ENCODE assay signal across 17 cellular contexts in the genomic region with DNA sequence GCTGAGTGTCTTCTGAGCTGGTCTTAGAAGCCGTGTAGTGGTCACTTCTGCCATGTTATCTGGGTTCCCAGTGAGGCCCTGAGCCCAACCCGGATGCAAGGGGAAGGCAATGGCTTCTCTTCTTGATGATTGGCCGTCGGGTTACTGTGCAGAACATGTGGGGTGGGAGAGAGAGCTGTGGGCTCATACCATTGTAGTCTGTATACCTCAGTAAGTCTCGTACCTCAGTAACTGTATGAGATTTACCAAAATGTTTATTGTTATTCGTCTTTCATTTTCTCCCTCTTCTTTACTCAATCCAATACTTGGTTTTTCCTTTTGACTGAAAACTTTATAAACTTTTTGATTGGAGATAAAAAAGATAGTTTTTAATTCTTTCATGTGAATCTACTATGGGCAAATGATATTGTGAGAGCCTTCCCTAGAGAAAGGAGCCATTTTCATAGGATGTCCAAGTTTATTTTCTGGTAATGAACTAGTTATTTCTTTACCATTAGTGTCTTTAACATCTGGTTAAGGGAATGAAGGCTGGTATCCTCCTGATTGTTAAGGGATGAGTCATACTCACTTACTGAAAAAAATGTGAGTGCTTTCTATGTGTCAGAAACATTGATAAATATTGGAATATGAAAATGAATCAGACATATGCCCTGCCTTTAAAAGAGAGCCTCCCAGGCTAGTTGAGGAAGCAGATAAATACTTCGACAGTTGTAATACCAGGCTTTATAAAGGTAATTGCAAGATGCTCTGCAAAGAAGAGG.
DNase-seq lines count a peak whose midpoint lies in the region; ATAC-seq, FAIRE-seq and TF ChIP-seq lines count a peak whose summit lies in the region.
"Had no signal": no experiment of that assay in that cellular context is flagged by ENCODE, and none has a peak within 500 bp of the region (broad histone marks: within the 10 kb centered on the region; RNA-seq: fewer than 3 reads in every experiment).

No MANE protein-coding gene starts in this region.

- H3K27ac ChIP-seq in astrocyte (ENCODE audit: low read depth, low read length): peak overlapping the region; percentile 22
- H3K27ac ChIP-seq: HL-60, ovary, SJCRH30 had no signal

- peak; percentile 34 for FAIRE-seq in astrocyte (lab: Jason Lieb, UNC)
- FAIRE-seq: G401.6 had no signal

- TF ChIP-seq CTCF in astrocyte (IDR thresholded peaks at IDR 0.05; ENCODE audit: insufficient read depth, low read depth, low read length) (no peak), fibroblast of villous mesenchyme (IDR thresholded peaks at IDR 0.05; ENCODE audit: insufficient read depth, low read depth, low read length) (no peak)

- peak; percentile 32 to 74 for ATAC-seq in activated T-cell treated with anti-CD3 and anti-CD28 coated beads, Interleukin-2, amount 50 U/mL, for 72 hours (replicated peaks in 1 of 2)
- no peak for ATAC-seq in Right ventricle myocardium inferior
- ATAC-seq: left colon had no signal

- H3K4me3 ChIP-seq in astrocyte (ENCODE audit: insufficient read depth, low read depth, low read length): no peak overlapping the region
- no peak overlapping the region for H3K4me3 ChIP-seq in fibroblast of villous mesenchyme (ENCODE audit: low read depth, low read length)
- H3K4me3 ChIP-seq: ovary, SJCRH30, tibial nerve had no signal

- no peaks in the 10 kb centered on the region for H3K9me3 Mint-ChIP-seq in activated T-cell treated with anti-CD3 and anti-CD28 coated beads, Interleukin-2, amount 50 U/mL, for 72 hours
- no peaks in the 10 kb centered on the region for H3K9me3 Mint-ChIP-seq in activated T-cell treated with anti-CD3 and anti-CD28 coated beads, Interleukin-2, amount 50 U/mL, for 24 hours
- no peaks in the 10 kb centered on the region for H3K9me3 Mint-ChIP-seq in astrocyte (ENCODE audit: unreplicated experiment)

- no peak overlapping the region for H2AFZ ChIP-seq in astrocyte (ENCODE audit: low read depth, low read length)

- H3K27me3 Mint-ChIP-seq in activated T-cell treated with anti-CD3 and anti-CD28 coated beads, Interleukin-2, amount 50 U/mL, for 72 hours (ENCODE audit: low read depth): peaks cover 20% of the 10 kb centered on the region
- peaks cover 24% of the 10 kb centered on the region for H3K27me3 Mint-ChIP-seq in activated T-cell treated with anti-CD3 and anti-CD28 coated beads, Interleukin-2, amount 50 U/mL, for 24 hours
- H3K27me3 Mint-ChIP-seq in astrocyte (ENCODE audit: low read depth, unreplicated experiment): no peaks in the 10 kb centered on the region

- no peaks in the 10 kb centered on the region for H3K36me3 Mint-ChIP-seq in activated T-cell treated with anti-CD3 and anti-CD28 coated beads, Interleukin-2, amount 50 U/mL, for 72 hours (ENCODE audit: insufficient read depth in 2 of 2)
- H3K36me3 Mint-ChIP-seq in activated T-cell treated with anti-CD3 and anti-CD28 coated beads, Interleukin-2, amount 50 U/mL, for 24 hours (ENCODE audit: low read depth): no peaks in the 10 kb centered on the region
- peaks cover 2% of the 10 kb centered on the region for H3K36me3 Mint-ChIP-seq in astrocyte (ENCODE audit: low read depth, unreplicated experiment)

- H3K79me2 ChIP-seq in astrocyte (ENCODE audit: insufficient read depth, low read length): no peaks in the 10 kb centered on the region

- intact Hi-C loops in Right ventricle myocardium inferior (cut with DNase I) (no loop called here), cardiac septum (cut with DNase I) (no loop called here)

- peaks cover 39% of the 10 kb centered on the region for H3K4me1 ChIP-seq in astrocyte (ENCODE audit: insufficient read depth, low read length)

- no peak for DNase-seq in activated T-cell treated with anti-CD3 and anti-CD28 coated beads, Interleukin-2, amount 50 U/mL, for 72 hours
- DNase-seq in activated T-cell treated with anti-CD3 and anti-CD28 coated beads, Interleukin-2, amount 50 U/mL, for 24 hours: no peak
- DNase-seq in astrocyte (ENCODE audit: low read depth) (peak; percentile 44), fibroblast of villous mesenchyme (ENCODE audit: low read depth) (peak; percentile 35), GF-D8 (lab: John Stamatoyannopoulos, UW) (no peak), Right ventricle myocardium inferior (ENCODE audit: missing footprints) (no peak), cardiac septum (ENCODE audit: low spot score) (no peak)
- no peak for DNase-seq in stimulated activated CD4-positive, alpha-beta T cell treated with anti-CD3 and anti-CD28 coated beads, Interleukin-2, amount 100 ng/mL, for 24 hours
- DNase-seq: Kasumi-1; left colon; NCI-H1417 treated with DMSO at 0.1 percent for 48 hours; ovary; SJCRH30; stimulated activated CD4-positive, alpha-beta T cell treated with anti-CD3 and anti-CD28 coated beads, Interleukin-4, amount 100 ng/mL, for 4 hours had no signal

- H3K4me2 ChIP-seq in astrocyte (ENCODE audit: low read length): no peak overlapping the region

- peak overlapping the region in 1 of 2 donors; percentile 29 for H3K4me3 Mint-ChIP-seq in activated T-cell treated with anti-CD3 and anti-CD28 coated beads, Interleukin-2, amount 50 U/mL, for 72 hours
- no peak overlapping the region for H3K4me3 Mint-ChIP-seq in activated T-cell treated with anti-CD3 and anti-CD28 coated beads, Interleukin-2, amount 50 U/mL, for 24 hours
- no peak overlapping the region for H3K4me3 Mint-ChIP-seq in astrocyte (ENCODE audit: unreplicated experiment)

- H3K36me3 ChIP-seq in astrocyte (ENCODE audit: insufficient read depth, low read length): no peaks in the 10 kb centered on the region
- H3K36me3 ChIP-seq: ovary, tibial nerve had no signal

- H3K4me1 Mint-ChIP-seq in activated T-cell treated with anti-CD3 and anti-CD28 coated beads, Interleukin-2, amount 50 U/mL, for 72 hours (ENCODE audit: low read depth): peaks cover 22% of the 10 kb centered on the region
- peaks cover 9% of the 10 kb centered on the region for H3K4me1 Mint-ChIP-seq in activated T-cell treated with anti-CD3 and anti-CD28 coated beads, Interleukin-2, amount 50 U/mL, for 24 hours (ENCODE audit: low read depth)
- H3K4me1 Mint-ChIP-seq in astrocyte (ENCODE audit: low read depth, unreplicated experiment): peaks cover 31% of the 10 kb centered on the region

- no peak overlapping the region for H3K9ac ChIP-seq in astrocyte (ENCODE audit: low read length)

- no peaks in the 10 kb centered on the region for H3K9me3 ChIP-seq in astrocyte (ENCODE audit: insufficient read depth, low read depth, low read length)
- H3K9me3 ChIP-seq: ovary, SJCRH30, tibial nerve had no signal

- H3K27ac Mint-ChIP-seq in activated T-cell treated with anti-CD3 and anti-CD28 coated beads, Interleukin-2, amount 50 U/mL, for 72 hours: no peak overlapping the region
- no peak overlapping the region for H3K27ac Mint-ChIP-seq in activated T-cell treated with anti-CD3 and anti-CD28 coated beads, Interleukin-2, amount 50 U/mL, for 24 hours
- peak overlapping the region; percentile 77 for H3K27ac Mint-ChIP-seq in astrocyte (ENCODE audit: unreplicated experiment)

- H4K20me1 ChIP-seq in astrocyte (ENCODE audit: insufficient read depth, low read length): no peaks in the 10 kb centered on the region

- no peaks in the 10 kb centered on the region for H3K27me3 ChIP-seq in astrocyte (ENCODE audit: insufficient read depth, low read length)
- H3K27me3 ChIP-seq: ovary, SJCRH30, tibial nerve had no signal

Comparison
In these comparisons a context has a peak if more than half of its experiments do, and no peak if none do; other contexts are left out.
1. DNase-seq: peak in astrocyte (single experiment) and fibroblast of villous mesenchyme (single experiment); none in activated T-cell treated with anti-CD3 and anti-CD28 coated beads, Interleukin-2, amount 50 U/mL, for 72 hours (0 of 2), activated T-cell treated with anti-CD3 and anti-CD28 coated beads, Interleukin-2, amount 50 U/mL, for 24 hours (single experiment), GF-D8 (single experiment), Right ventricle myocardium inferior (single experiment), stimulated activated CD4-positive, alpha-beta T cell treated with anti-CD3 and anti-CD28 coated beads, Interleukin-2, amount 100 ng/mL, for 24 hours (0 of 2) and cardiac septum (single experiment).